In genomic region chr7:44796034-44796503, GRCh38 we compare ENCODE assay signal across 8 cellular contexts. TPM values are rescaled to one million over a fixed set of nuclear protein-coding genes. Genes with fewer than 3 reads are reported as not detected.
DNase-seq lines count a peak whose midpoint lies in the region; ATAC-seq and TF ChIP-seq lines count a peak whose summit lies in the region.

No MANE protein-coding gene starts in this region.

- TF ChIP-seq CTCF in endothelial cell (IDR thresholded peaks at IDR 0.05; ENCODE audit: unreplicated experiment), result no peak

- peaks cover 12% of the 10 kb centered on the region for H3K27me3 Mint-ChIP-seq in endothelial cell (ENCODE audit: unreplicated experiment)

- H3K4me1 Mint-ChIP-seq in endothelial cell (ENCODE audit: unreplicated experiment), result peaks cover 21% of the 10 kb centered on the region

- H3K9me3 ChIP-seq in SJSA1 (replicated peaks) (no peaks in the 10 kb centered on the region), mucosa of stomach (ENCODE audit: control insufficient read depth, low read length) (no peaks in the 10 kb centered on the region)

- H3K27me3 ChIP-seq in SJSA1 (replicated peaks), result no peaks in the 10 kb centered on the region
- H3K27me3 ChIP-seq in mucosa of stomach (ENCODE audit: control insufficient read depth, insufficient read depth, low read length), result no peaks in the 10 kb centered on the region

- H3K9ac ChIP-seq in mucosa of stomach (ENCODE audit: low read length), result peak overlapping the region; percentile 99

- H3K9me3 Mint-ChIP-seq in endothelial cell (ENCODE audit: unreplicated experiment), result no peaks in the 10 kb centered on the region

- peak; percentile 13 for ATAC-seq in GM21367 (IDR thresholded peaks at IDR 0.05; ENCODE audit: unreplicated experiment)

- DNase-seq in DMS153 treated with DMSO at 0.1 percent for 48 hours (lab: John Stamatoyannopoulos, UW; ENCODE audit: unreplicated experiment) (peak; percentile 79), HuH-7.5 (ENCODE audit: low spot score) (peak; percentile 66), SJSA1 (ENCODE audit: low read depth in 1 of 2, low spot score in 2 of 2) (peak in 1 of 2 experiments; percentile 76), endothelial cell (ENCODE audit: low spot score) (peak; percentile 71), NCI-H226 (no peak)
- DNase-seq in activated CD4-positive, CD25-positive, alpha-beta regulatory T cell treated with anti-CD3 and anti-CD28 coated beads, Interleukin-2, amount 50 U/mL, for 72 hours, result no peak

- peak overlapping the region; percentile 97 for H3K27ac ChIP-seq in SJSA1

- H3K36me3 ChIP-seq in SJSA1, result peaks cover 48% of the 10 kb centered on the region
- peaks cover 12% of the 10 kb centered on the region for H3K36me3 ChIP-seq in mucosa of stomach (ENCODE audit: control insufficient read depth, insufficient read depth, low read length)

- H3K4me1 ChIP-seq in SJSA1 (replicated peaks), result peaks cover 27% of the 10 kb centered on the region
- H3K4me1 ChIP-seq in mucosa of stomach (ENCODE audit: control insufficient read depth, insufficient read depth, low read length), result peaks cover 12% of the 10 kb centered on the region

- peaks cover 25% of the 10 kb centered on the region for H3K36me3 Mint-ChIP-seq in endothelial cell (ENCODE audit: low read depth, unreplicated experiment)

- peak overlapping the region; percentile 90 for H3K4me3 Mint-ChIP-seq in endothelial cell (ENCODE audit: unreplicated experiment)

- peak overlapping the region; percentile 81 for H3K27ac Mint-ChIP-seq in endothelial cell (ENCODE audit: unreplicated experiment)

- H3K4me3 ChIP-seq in SJSA1, result peak overlapping the region; percentile 73
- peak overlapping the region; percentile 69 for H3K4me3 ChIP-seq in mucosa of stomach (ENCODE audit: low read length)

RNA-seq across cellular contexts. Expression of gene PPIA, which starts 0.4 kb away (rescaled TPM):
- 5,630 and 5,683 TPM in 2 replicates for total RNA-seq in SJSA1 (2014; rRNA removed; shearing (Covaris generic))
- total RNA-seq in endothelial cell (ENCODE audit: unreplicated experiment), result 1,721 TPM

RNA-seq across cellular contexts. Expression of gene ZMIZ2, which starts 47.4 kb away (rescaled TPM):
- total RNA-seq in SJSA1 (2014; rRNA removed; shearing (Covaris generic)), result 6.7 and 6.8 TPM in 2 replicates
- total RNA-seq in endothelial cell (ENCODE audit: unreplicated experiment), result 70.9 TPM

RNA-seq across cellular contexts. Expression of gene H2AZ2, which starts 51.8 kb away (rescaled TPM):
- 436 and 536 TPM in 2 replicates for total RNA-seq in SJSA1 (2014; rRNA removed; shearing (Covaris generic))
- 157 TPM for total RNA-seq in endothelial cell (ENCODE audit: unreplicated experiment)

Comparison
In these comparisons a context has a peak if more than half of its experiments do, and no peak if none do; other contexts are left out.
1. DNase-seq: peak in DMS153 treated with DMSO at 0.1 percent for 48 hours (single experiment), HuH-7.5 (single experiment) and endothelial cell (single experiment); none in NCI-H226 (single experiment) and activated CD4-positive, CD25-positive, alpha-beta regulatory T cell treated with anti-CD3 and anti-CD28 coated beads, Interleukin-2, amount 50 U/mL, for 72 hours (single experiment).